2 cellular contexts compared by ENCODE assay signal in the genomic region with DNA sequence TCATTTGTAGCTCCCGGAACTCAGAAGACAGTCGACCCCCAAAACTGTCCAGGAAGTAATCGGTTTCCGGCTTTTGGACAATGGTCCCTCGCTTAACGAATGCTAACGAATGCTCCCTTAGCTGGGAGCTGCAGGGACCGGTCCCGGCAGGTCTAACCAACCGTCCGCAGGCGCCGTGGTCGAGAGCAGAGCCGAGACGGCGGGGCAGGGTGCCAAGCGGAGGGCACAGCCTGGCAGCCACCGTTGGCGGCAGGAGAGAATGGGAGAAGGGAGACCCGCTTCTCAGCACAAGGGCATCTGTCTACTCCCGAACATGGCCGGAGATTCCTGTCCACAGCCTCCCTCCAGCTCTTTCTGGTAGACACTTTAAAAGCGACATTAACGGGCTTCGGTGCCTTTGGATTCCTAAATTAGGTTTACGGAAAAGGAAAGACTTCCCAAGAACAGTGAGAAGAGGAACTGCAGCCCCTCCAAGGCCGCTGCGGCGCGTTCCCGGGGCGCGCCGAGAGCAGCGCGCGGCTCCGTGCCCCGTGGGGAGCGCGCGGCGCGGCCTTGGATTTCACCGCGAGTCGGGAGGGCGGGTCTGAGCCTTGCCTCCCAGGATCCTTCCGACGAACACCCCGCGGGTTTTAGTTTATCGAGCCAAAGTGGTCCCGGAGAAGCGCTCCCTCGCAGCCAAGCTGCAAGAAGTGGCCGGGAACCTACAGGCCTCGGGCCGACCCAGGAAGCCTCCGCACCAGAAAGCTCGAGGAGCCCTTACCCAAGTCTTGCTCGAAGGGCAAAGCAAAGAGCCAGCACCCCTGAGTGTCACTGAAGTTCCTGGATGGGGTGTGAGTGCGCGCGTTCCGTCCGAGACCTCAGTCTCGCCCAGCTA.
A peak's percentile ranks its signal among the peaks of the same experiment; 100 is the strongest.
TF ChIP-seq lines count a peak whose summit lies in the region.

No MANE protein-coding gene starts in this region.

TF ChIP-seq in H1, 55 proteins besides CTCF, POLR2A, EP300 and RAD21 (continues in another document):
- TF ChIP-seq KDM1A (IDR thresholded peaks at IDR 0.05; ENCODE audit: borderline replicate concordance, low read length) (no peak), RNF2 (IDR thresholded peaks at IDR 0.05; ENCODE audit: borderline replicate concordance, low read depth, low read length, missing control alignments, poor library complexity, severe bottlenecking) (peak; percentile 94), ZNF274 (IDR thresholded peaks at IDR 0.05; ENCODE audit: borderline replicate concordance, extremely low read depth, low read length) (no peak), EZH2 (IDR thresholded peaks at IDR 0.05; ENCODE audit: low read depth, low read length, severe bottlenecking) (peak; percentile 99), ASH2L (IDR thresholded peaks at IDR 0.05; ENCODE audit: low read length) (peak; percentile 22), NRF1 (IDR thresholded peaks at IDR 0.05; ENCODE audit: low read depth, low read length) (no peak), SUZ12 (IDR thresholded peaks at IDR 0.05; ENCODE audit: low read length) (peak; percentile 99), KDM4A (IDR thresholded peaks at IDR 0.05; ENCODE audit: low read depth, low read length, severe bottlenecking) (peak; percentile 63), HDAC2 (IDR thresholded peaks at IDR 0.05; ENCODE audit: borderline replicate concordance in 1 of 2, low read depth in 2 of 2, low read length in 2 of 2) (no peak), FOSL1 (IDR thresholded peaks at IDR 0.05; ENCODE audit: insufficient read depth, low read depth, low read length) (no peak), TEAD4 (IDR thresholded peaks at IDR 0.05; ENCODE audit: low read depth, low read length) (no peak), CREB1 (IDR thresholded peaks at IDR 0.05) (no peak), RBBP5 (IDR thresholded peaks at IDR 0.05; ENCODE audit: borderline replicate concordance, low read depth, low read length) (no peak)
- TF ChIP-seq, protein P1, sequence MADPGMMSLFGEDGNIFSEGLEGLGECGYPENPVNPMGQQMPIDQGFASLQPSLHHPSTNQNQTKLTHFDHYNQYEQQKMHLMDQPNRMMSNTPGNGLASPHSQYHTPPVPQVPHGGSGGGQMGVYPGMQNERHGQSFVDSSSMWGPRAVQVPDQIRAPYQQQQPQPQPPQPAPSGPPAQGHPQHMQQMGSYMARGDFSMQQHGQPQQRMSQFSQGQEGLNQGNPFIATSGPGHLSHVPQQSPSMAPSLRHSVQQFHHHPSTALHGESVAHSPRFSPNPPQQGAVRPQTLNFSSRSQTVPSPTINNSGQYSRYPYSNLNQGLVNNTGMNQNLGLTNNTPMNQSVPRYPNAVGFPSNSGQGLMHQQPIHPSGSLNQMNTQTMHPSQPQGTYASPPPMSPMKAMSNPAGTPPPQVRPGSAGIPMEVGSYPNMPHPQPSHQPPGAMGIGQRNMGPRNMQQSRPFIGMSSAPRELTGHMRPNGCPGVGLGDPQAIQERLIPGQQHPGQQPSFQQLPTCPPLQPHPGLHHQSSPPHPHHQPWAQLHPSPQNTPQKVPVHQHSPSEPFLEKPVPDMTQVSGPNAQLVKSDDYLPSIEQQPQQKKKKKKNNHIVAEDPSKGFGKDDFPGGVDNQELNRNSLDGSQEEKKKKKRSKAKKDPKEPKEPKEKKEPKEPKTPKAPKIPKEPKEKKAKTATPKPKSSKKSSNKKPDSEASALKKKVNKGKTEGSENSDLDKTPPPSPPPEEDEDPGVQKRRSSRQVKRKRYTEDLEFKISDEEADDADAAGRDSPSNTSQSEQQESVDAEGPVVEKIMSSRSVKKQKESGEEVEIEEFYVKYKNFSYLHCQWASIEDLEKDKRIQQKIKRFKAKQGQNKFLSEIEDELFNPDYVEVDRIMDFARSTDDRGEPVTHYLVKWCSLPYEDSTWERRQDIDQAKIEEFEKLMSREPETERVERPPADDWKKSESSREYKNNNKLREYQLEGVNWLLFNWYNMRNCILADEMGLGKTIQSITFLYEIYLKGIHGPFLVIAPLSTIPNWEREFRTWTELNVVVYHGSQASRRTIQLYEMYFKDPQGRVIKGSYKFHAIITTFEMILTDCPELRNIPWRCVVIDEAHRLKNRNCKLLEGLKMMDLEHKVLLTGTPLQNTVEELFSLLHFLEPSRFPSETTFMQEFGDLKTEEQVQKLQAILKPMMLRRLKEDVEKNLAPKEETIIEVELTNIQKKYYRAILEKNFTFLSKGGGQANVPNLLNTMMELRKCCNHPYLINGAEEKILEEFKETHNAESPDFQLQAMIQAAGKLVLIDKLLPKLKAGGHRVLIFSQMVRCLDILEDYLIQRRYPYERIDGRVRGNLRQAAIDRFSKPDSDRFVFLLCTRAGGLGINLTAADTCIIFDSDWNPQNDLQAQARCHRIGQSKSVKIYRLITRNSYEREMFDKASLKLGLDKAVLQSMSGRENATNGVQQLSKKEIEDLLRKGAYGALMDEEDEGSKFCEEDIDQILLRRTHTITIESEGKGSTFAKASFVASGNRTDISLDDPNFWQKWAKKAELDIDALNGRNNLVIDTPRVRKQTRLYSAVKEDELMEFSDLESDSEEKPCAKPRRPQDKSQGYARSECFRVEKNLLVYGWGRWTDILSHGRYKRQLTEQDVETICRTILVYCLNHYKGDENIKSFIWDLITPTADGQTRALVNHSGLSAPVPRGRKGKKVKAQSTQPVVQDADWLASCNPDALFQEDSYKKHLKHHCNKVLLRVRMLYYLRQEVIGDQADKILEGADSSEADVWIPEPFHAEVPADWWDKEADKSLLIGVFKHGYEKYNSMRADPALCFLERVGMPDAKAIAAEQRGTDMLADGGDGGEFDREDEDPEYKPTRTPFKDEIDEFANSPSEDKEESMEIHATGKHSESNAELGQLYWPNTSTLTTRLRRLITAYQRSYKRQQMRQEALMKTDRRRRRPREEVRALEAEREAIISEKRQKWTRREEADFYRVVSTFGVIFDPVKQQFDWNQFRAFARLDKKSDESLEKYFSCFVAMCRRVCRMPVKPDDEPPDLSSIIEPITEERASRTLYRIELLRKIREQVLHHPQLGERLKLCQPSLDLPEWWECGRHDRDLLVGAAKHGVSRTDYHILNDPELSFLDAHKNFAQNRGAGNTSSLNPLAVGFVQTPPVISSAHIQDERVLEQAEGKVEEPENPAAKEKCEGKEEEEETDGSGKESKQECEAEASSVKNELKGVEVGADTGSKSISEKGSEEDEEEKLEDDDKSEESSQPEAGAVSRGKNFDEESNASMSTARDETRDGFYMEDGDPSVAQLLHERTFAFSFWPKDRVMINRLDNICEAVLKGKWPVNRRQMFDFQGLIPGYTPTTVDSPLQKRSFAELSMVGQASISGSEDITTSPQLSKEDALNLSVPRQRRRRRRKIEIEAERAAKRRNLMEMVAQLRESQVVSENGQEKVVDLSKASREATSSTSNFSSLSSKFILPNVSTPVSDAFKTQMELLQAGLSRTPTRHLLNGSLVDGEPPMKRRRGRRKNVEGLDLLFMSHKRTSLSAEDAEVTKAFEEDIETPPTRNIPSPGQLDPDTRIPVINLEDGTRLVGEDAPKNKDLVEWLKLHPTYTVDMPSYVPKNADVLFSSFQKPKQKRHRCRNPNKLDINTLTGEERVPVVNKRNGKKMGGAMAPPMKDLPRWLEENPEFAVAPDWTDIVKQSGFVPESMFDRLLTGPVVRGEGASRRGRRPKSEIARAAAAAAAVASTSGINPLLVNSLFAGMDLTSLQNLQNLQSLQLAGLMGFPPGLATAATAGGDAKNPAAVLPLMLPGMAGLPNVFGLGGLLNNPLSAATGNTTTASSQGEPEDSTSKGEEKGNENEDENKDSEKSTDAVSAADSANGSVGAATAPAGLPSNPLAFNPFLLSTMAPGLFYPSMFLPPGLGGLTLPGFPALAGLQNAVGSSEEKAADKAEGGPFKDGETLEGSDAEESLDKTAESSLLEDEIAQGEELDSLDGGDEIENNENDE (IDR thresholded peaks at IDR 0.05; ENCODE audit: insufficient replicate concordance, low read length), result no peak
- TF ChIP-seq, protein P2, sequence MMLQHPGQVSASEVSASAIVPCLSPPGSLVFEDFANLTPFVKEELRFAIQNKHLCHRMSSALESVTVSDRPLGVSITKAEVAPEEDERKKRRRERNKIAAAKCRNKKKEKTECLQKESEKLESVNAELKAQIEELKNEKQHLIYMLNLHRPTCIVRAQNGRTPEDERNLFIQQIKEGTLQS (IDR thresholded peaks at IDR 0.05; ENCODE audit: insufficient read depth, low read depth, low read length), result no peak

TF ChIP-seq in GM12891, 5 proteins besides CTCF, POLR2A, EP300 and RAD21:
- TF ChIP-seq PAX5 (IDR thresholded peaks at IDR 0.05; ENCODE audit: insufficient read depth, low read length, severe bottlenecking), result no peak
- no peak for TF ChIP-seq POU2F2 (IDR thresholded peaks at IDR 0.05; ENCODE audit: low read depth, low read length)
